In the genomic region with DNA sequence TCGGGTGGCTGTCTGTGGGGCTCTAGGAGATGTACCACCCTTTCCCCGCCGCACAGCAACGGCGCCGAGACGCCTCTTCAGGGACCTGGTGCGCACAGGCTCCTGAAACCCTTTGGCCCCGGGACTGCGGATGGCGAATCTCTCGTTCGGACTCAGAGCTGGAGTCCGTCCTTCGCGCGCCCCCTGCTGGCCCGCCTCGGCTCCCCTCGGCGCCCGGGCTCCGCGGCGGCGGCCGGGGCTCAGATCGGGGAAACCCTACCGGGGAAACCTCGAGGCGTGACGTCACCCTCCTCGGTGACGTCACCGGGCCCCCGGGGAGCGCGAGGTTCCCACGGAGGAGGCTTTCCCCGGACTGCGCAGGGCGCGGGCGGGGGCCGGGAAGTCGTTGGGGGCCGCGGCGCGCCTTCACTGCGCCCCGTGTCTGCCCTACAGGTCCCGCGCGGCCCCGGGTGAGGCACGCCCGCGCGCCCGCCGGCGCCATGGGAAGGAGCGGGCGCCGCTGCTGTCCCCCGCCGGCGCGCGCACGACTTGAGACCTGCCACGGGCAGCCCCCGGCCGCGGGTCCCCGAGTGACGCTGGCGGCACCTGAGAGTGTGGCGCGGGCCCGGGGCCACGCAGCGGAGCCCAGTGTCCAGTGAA, we compare ENCODE assay signal across 8 cellular contexts. TPM values are rescaled to one million over a fixed set of nuclear protein-coding genes. Genes with fewer than 3 reads are reported as not detected.
A peak's percentile ranks its signal among the peaks of the same experiment; 100 is the strongest.
DNase-seq lines count a peak whose midpoint lies in the region; ATAC-seq and TF ChIP-seq lines count a peak whose summit lies in the region.

No MANE protein-coding gene starts in this region.

- peak overlapping the region; percentile 71 for H3K4me3 ChIP-seq in coronary artery

- H3K36me3 Mint-ChIP-seq in activated CD4-positive, alpha-beta T cell treated with anti-CD3 and anti-CD28 coated beads, Interleukin-2, amount 10 ng/mL, durations not matched to agents 7 days and 5 days (ENCODE audit: low read depth): no peaks in the 10 kb centered on the region

- peak overlapping the region; percentile 30 to 77 for H3K27ac ChIP-seq in coronary artery

- H3K27me3 Mint-ChIP-seq in activated CD4-positive, alpha-beta T cell treated with anti-CD3 and anti-CD28 coated beads, Interleukin-2, amount 10 ng/mL, durations not matched to agents 7 days and 5 days: peaks cover 11% of the 10 kb centered on the region

- peak overlapping the region; percentile 68 for H3K4me3 Mint-ChIP-seq in activated CD4-positive, alpha-beta T cell treated with anti-CD3 and anti-CD28 coated beads, Interleukin-2, amount 10 ng/mL, durations not matched to agents 7 days and 5 days

- DNase-seq in Ammon's horn (ENCODE audit: low spot score): peak; percentile 87
- DNase-seq in NCI-H446 treated with DMSO at 0.1 percent for 48 hours (lab: John Stamatoyannopoulos, UW): peak; percentile 56
- peak; percentile 90 for DNase-seq in activated CD4-positive, alpha-beta T cell treated with anti-CD3 and anti-CD28 coated beads, Interleukin-2, amount 10 ng/mL, durations not matched to agents 7 days and 5 days
- peak; percentile 93 for DNase-seq in coronary artery (ENCODE audit: low spot score)
- DNase-seq in left lobe of liver (ENCODE audit: low spot score): peak; percentile 93
- peak; percentile 96 for DNase-seq in stimulated activated CD4-positive, alpha-beta T cell treated with anti-CD3 and anti-CD28 coated beads, Interleukin-2, amount 100 ng/mL, for 24 hours

- peak overlapping the region; percentile 68 for H3K27ac Mint-ChIP-seq in activated CD4-positive, alpha-beta T cell treated with anti-CD3 and anti-CD28 coated beads, Interleukin-2, amount 10 ng/mL, durations not matched to agents 7 days and 5 days

- H3K4me1 Mint-ChIP-seq in activated CD4-positive, alpha-beta T cell treated with anti-CD3 and anti-CD28 coated beads, Interleukin-2, amount 10 ng/mL, durations not matched to agents 7 days and 5 days: peaks cover 28% of the 10 kb centered on the region

- ATAC-seq in GM19023 (IDR thresholded peaks at IDR 0.05; ENCODE audit: unreplicated experiment) (peak; percentile 41), HG03196 (IDR thresholded peaks at IDR 0.05; ENCODE audit: unreplicated experiment) (peak; percentile 49), left lobe of liver (peak; percentile 75)

- POLR2A ChIA-PET in activated CD4-positive, alpha-beta T cell treated with anti-CD3 and anti-CD28 coated beads, Interleukin-2, amount 10 ng/mL, durations not matched to agents 7 days and 5 days (lab: Charles Lee): interaction anchor here (0.6 to 1.2 kb wide), 2 partner anchors 9 to 65 kb away, joined by 3 to 4 read pairs; no protein-coding TSS in a partner anchor

- CTCF ChIA-PET in activated CD4-positive, alpha-beta T cell treated with anti-CD3 and anti-CD28 coated beads, Interleukin-2, amount 10 ng/mL, durations not matched to agents 7 days and 5 days (lab: Charles Lee): interaction anchor here (0.6 to 46.8 kb wide), 33 partner anchors 9 to 326 kb away, joined by 3 to 1643 read pairs (median 5); a partner anchor contains a TSS

- H3K9me3 Mint-ChIP-seq in activated CD4-positive, alpha-beta T cell treated with anti-CD3 and anti-CD28 coated beads, Interleukin-2, amount 10 ng/mL, durations not matched to agents 7 days and 5 days: no peaks in the 10 kb centered on the region

- peak; percentile 84 for TF ChIP-seq CTCF in coronary artery (IDR thresholded peaks at IDR 0.05)

RNA-seq across cellular contexts. Expression of a gene that starts 7.9 kb away (rescaled TPM):
- total RNA-seq in activated CD4-positive, alpha-beta T cell treated with anti-CD3 and anti-CD28 coated beads, Interleukin-2, amount 10 ng/mL, durations not matched to agents 7 days and 5 days: 1 to 10 TPM; 5.3 to 9.7 TPM
- total RNA-seq in left lobe of liver: 0.63 TPM

RNA-seq across cellular contexts. Expression of a gene that starts 18.9 kb away (rescaled TPM):
- total RNA-seq in activated CD4-positive, alpha-beta T cell treated with anti-CD3 and anti-CD28 coated beads, Interleukin-2, amount 10 ng/mL, durations not matched to agents 7 days and 5 days: 1 to 10 TPM; 4.2 to 4.8 TPM
- total RNA-seq in left lobe of liver: 1.7 TPM

RNA-seq across cellular contexts. Expression of a gene that starts 28.0 kb away (rescaled TPM):
- total RNA-seq in activated CD4-positive, alpha-beta T cell treated with anti-CD3 and anti-CD28 coated beads, Interleukin-2, amount 10 ng/mL, durations not matched to agents 7 days and 5 days: 100 to 1,000 TPM; 242 to 296 TPM
- 9.8 TPM for total RNA-seq in left lobe of liver

RNA-seq across cellular contexts. Expression of a gene that starts 42.9 kb away (rescaled TPM):
- 10 to 100 TPM; 31.6 to 32.4 TPM for total RNA-seq in activated CD4-positive, alpha-beta T cell treated with anti-CD3 and anti-CD28 coated beads, Interleukin-2, amount 10 ng/mL, durations not matched to agents 7 days and 5 days
- total RNA-seq in left lobe of liver: 5.3 TPM

RNA-seq across cellular contexts. Expression of a gene that starts 45.2 kb away (rescaled TPM):
- under 1 TPM; 0.22 to 0.60 TPM for total RNA-seq in activated CD4-positive, alpha-beta T cell treated with anti-CD3 and anti-CD28 coated beads, Interleukin-2, amount 10 ng/mL, durations not matched to agents 7 days and 5 days
- 292 TPM for total RNA-seq in left lobe of liver

Comparison
In these comparisons a context has a peak if more than half of its experiments do, and no peak if none do; other contexts are left out.
1. Peak in every context shown above with its lines: DNase-seq, ATAC-seq, H3K4me3 ChIP-seq and H3K27ac ChIP-seq.
2. RNA of a gene that starts 28.0 kb away (total RNA-seq): 242 to 296 TPM in activated CD4-positive, alpha-beta T cell treated with anti-CD3 and anti-CD28 coated beads, Interleukin-2, amount 10 ng/mL, durations not matched to agents 7 days and 5 days; 9.8 TPM in left lobe of liver (single experiment); every median in the first group is over 10 times any median in the second.